Comparison of ENCODE assay signal across 1 cellular context in the genomic region with DNA sequence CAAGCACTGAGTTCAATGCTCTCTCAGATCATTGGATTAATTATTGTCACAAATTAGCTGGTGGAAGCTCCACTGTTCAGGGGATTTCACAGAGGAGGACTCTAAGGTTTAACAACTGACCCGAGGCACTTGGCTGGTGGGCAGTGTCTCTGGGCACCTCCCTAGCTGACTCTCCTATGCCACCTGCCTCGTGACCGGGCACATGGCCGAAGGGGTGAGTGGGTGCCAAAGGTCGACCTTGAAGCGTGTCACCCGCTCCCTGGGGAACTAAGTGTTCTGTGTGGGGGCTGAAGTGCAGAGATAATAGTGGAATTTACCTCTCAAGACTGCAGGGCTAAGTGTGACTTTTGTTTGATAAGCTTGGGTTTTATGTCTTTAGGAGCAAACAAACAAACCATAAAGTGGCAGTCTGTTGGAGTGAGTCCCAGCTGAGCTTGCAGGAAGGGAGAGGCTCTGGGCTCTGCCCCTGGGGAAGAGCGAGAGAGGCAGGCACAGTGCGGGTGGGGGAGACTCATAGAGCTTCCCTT.
TF ChIP-seq lines count a peak whose summit lies in the region.

No MANE protein-coding gene starts in this region.

TF ChIP-seq in HEK293, 187 proteins besides CTCF, POLR2A, EP300 and RAD21 (continued from another document and continues in another):
- peak; percentile 70; the same call in 1 of the 2 replicates for TF ChIP-seq ZNF561 (tag by site-specific recombination; IDR thresholded peaks at IDR 0.05; ENCODE audit: borderline replicate concordance)
- no peak for TF ChIP-seq ZNF350 (tag by site-specific recombination; IDR thresholded peaks at IDR 0.05)
- TF ChIP-seq ZFP41 (tag by site-specific recombination; IDR thresholded peaks at IDR 0.05; ENCODE audit: borderline replicate concordance), result no peak
- TF ChIP-seq, protein P1, sequence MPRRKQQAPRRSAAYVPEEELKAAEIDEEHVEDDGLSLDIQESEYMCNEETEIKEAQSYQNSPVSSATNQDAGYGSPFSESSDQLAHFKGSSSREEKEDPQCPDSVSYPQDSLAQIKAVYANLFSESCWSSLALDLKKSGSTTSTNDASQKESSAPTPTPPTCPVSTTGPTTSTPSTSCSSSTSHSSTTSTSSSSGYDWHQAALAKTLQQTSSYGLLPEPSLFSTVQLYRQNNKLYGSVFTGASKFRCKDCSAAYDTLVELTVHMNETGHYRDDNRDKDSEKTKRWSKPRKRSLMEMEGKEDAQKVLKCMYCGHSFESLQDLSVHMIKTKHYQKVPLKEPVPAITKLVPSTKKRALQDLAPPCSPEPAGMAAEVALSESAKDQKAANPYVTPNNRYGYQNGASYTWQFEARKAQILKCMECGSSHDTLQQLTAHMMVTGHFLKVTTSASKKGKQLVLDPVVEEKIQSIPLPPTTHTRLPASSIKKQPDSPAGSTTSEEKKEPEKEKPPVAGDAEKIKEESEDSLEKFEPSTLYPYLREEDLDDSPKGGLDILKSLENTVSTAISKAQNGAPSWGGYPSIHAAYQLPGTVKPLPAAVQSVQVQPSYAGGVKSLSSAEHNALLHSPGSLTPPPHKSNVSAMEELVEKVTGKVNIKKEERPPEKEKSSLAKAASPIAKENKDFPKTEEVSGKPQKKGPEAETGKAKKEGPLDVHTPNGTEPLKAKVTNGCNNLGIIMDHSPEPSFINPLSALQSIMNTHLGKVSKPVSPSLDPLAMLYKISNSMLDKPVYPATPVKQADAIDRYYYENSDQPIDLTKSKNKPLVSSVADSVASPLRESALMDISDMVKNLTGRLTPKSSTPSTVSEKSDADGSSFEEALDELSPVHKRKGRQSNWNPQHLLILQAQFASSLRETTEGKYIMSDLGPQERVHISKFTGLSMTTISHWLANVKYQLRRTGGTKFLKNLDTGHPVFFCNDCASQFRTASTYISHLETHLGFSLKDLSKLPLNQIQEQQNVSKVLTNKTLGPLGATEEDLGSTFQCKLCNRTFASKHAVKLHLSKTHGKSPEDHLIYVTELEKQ (tag by site-specific recombination; IDR thresholded peaks at IDR 0.05; ENCODE audit: borderline replicate concordance), result peak; percentile 62; the same call in 1 of the 2 replicates
- no peak for TF ChIP-seq ZNF37A (tag by site-specific recombination; IDR thresholded peaks at IDR 0.05)
- TF ChIP-seq ZNF623 (tag by site-specific recombination; IDR thresholded peaks at IDR 0.05), result no peak
- TF ChIP-seq ZNF76 (tag by site-specific recombination; IDR thresholded peaks at IDR 0.05; ENCODE audit: borderline replicate concordance, low read depth), result no peak
- TF ChIP-seq ZNF596 (tag by site-specific recombination; IDR thresholded peaks at IDR 0.05), result peak; percentile 59
- TF ChIP-seq, protein P2, sequence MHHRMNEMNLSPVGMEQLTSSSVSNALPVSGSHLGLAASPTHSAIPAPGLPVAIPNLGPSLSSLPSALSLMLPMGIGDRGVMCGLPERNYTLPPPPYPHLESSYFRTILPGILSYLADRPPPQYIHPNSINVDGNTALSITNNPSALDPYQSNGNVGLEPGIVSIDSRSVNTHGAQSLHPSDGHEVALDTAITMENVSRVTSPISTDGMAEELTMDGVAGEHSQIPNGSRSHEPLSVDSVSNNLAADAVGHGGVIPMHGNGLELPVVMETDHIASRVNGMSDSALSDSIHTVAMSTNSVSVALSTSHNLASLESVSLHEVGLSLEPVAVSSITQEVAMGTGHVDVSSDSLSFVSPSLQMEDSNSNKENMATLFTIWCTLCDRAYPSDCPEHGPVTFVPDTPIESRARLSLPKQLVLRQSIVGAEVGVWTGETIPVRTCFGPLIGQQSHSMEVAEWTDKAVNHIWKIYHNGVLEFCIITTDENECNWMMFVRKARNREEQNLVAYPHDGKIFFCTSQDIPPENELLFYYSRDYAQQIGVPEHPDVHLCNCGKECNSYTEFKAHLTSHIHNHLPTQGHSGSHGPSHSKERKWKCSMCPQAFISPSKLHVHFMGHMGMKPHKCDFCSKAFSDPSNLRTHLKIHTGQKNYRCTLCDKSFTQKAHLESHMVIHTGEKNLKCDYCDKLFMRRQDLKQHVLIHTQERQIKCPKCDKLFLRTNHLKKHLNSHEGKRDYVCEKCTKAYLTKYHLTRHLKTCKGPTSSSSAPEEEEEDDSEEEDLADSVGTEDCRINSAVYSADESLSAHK (tag by site-specific recombination; IDR thresholded peaks at IDR 0.05), result peak; percentile 94
- no peak for TF ChIP-seq ZNF292 (tag by site-specific recombination; IDR thresholded peaks at IDR 0.05; ENCODE audit: borderline replicate concordance, low read depth)
- TF ChIP-seq, protein P3, sequence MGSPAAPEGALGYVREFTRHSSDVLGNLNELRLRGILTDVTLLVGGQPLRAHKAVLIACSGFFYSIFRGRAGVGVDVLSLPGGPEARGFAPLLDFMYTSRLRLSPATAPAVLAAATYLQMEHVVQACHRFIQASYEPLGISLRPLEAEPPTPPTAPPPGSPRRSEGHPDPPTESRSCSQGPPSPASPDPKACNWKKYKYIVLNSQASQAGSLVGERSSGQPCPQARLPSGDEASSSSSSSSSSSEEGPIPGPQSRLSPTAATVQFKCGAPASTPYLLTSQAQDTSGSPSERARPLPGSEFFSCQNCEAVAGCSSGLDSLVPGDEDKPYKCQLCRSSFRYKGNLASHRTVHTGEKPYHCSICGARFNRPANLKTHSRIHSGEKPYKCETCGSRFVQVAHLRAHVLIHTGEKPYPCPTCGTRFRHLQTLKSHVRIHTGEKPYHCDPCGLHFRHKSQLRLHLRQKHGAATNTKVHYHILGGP (tag by site-specific recombination; IDR thresholded peaks at IDR 0.05), result peak; percentile 16; the same call in 1 of the 2 replicates
- TF ChIP-seq KLF1 (tag by site-specific recombination; IDR thresholded peaks at IDR 0.05), result peak; percentile 48; the same call in 1 of the 2 replicates
- TF ChIP-seq ZNF792 (tag by site-specific recombination; IDR thresholded peaks at IDR 0.05), result no peak
- 0 out of 2 replicates have a peak, but pooled peaks have one; percentile 33 for TF ChIP-seq ZNF324 (tag by site-specific recombination; IDR thresholded peaks at IDR 0.05)
- no peak for TF ChIP-seq ZNF311 (tag by site-specific recombination; IDR thresholded peaks at IDR 0.05; ENCODE audit: borderline replicate concordance)
- TF ChIP-seq, protein P4, sequence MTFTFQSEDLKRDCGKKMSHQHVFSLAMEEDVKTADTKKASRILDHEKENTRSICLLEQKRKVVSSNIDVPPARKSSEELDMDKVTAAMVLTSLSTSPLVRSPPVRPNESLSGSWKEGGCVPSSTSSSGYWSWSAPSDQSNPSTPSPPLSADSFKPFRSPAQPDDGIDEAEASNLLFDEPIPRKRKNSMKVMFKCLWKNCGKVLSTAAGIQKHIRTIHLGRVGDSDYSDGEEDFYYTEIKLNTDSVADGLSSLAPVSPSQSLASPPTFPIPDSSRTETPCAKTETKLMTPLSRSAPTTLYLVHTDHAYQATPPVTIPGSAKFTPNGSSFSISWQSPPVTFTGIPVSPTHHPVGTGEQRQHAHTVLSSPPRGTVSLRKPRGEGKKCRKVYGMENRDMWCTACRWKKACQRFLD (tag by site-specific recombination; IDR thresholded peaks at IDR 0.05), result no peak
- TF ChIP-seq, protein P5, sequence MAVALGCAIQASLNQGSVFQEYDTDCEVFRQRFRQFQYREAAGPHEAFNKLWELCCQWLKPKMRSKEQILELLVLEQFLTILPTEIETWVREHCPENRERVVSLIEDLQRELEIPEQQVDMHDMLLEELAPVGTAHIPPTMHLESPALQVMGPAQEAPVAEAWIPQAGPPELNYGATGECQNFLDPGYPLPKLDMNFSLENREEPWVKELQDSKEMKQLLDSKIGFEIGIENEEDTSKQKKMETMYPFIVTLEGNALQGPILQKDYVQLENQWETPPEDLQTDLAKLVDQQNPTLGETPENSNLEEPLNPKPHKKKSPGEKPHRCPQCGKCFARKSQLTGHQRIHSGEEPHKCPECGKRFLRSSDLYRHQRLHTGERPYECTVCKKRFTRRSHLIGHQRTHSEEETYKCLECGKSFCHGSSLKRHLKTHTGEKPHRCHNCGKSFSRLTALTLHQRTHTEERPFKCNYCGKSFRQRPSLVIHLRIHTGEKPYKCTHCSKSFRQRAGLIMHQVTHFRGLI (tag by site-specific recombination; IDR thresholded peaks at IDR 0.05), result no peak; the same call in 1 of the 2 replicates
- no peak for TF ChIP-seq ZNF585B (tag by site-specific recombination; IDR thresholded peaks at IDR 0.05)
- peak; percentile 66; the same call in 1 of the 2 replicates for TF ChIP-seq ZSCAN16 (tag by site-specific recombination; IDR thresholded peaks at IDR 0.05)
- TF ChIP-seq ZFP69B (tag by site-specific recombination; IDR thresholded peaks at IDR 0.05), result no peak
- no peak for TF ChIP-seq ZNF830 (tag by site-specific recombination; IDR thresholded peaks at IDR 0.05; ENCODE audit: low read depth)
- peak; percentile 94 for TF ChIP-seq EGR2 (tag by site-specific recombination; IDR thresholded peaks at IDR 0.05; ENCODE audit: low read depth)
- TF ChIP-seq ZNF174 (tag by site-specific recombination; IDR thresholded peaks at IDR 0.05), result no peak
- no peak for TF ChIP-seq ZFP37 (tag by site-specific recombination; IDR thresholded peaks at IDR 0.05)
- TF ChIP-seq, protein P6, sequence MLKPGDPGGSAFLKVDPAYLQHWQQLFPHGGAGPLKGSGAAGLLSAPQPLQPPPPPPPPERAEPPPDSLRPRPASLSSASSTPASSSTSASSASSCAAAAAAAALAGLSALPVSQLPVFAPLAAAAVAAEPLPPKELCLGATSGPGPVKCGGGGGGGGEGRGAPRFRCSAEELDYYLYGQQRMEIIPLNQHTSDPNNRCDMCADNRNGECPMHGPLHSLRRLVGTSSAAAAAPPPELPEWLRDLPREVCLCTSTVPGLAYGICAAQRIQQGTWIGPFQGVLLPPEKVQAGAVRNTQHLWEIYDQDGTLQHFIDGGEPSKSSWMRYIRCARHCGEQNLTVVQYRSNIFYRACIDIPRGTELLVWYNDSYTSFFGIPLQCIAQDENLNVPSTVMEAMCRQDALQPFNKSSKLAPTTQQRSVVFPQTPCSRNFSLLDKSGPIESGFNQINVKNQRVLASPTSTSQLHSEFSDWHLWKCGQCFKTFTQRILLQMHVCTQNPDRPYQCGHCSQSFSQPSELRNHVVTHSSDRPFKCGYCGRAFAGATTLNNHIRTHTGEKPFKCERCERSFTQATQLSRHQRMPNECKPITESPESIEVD (tag by site-specific recombination; IDR thresholded peaks at IDR 0.05), result peak; percentile 96
- peak; percentile 54 for TF ChIP-seq GLIS2 (tag by site-specific recombination; IDR thresholded peaks at IDR 0.05)
- TF ChIP-seq, protein P7, sequence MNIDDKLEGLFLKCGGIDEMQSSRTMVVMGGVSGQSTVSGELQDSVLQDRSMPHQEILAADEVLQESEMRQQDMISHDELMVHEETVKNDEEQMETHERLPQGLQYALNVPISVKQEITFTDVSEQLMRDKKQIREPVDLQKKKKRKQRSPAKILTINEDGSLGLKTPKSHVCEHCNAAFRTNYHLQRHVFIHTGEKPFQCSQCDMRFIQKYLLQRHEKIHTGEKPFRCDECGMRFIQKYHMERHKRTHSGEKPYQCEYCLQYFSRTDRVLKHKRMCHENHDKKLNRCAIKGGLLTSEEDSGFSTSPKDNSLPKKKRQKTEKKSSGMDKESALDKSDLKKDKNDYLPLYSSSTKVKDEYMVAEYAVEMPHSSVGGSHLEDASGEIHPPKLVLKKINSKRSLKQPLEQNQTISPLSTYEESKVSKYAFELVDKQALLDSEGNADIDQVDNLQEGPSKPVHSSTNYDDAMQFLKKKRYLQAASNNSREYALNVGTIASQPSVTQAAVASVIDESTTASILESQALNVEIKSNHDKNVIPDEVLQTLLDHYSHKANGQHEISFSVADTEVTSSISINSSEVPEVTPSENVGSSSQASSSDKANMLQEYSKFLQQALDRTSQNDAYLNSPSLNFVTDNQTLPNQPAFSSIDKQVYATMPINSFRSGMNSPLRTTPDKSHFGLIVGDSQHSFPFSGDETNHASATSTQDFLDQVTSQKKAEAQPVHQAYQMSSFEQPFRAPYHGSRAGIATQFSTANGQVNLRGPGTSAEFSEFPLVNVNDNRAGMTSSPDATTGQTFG (tag by site-specific recombination; IDR thresholded peaks at IDR 0.05; ENCODE audit: borderline replicate concordance), result no peak
- peak; percentile 95 for TF ChIP-seq IKZF3 (tag by site-specific recombination; IDR thresholded peaks at IDR 0.05)
- peak; percentile 95 for TF ChIP-seq OSR2 (tag by site-specific recombination; IDR thresholded peaks at IDR 0.05)
- TF ChIP-seq, protein P8, sequence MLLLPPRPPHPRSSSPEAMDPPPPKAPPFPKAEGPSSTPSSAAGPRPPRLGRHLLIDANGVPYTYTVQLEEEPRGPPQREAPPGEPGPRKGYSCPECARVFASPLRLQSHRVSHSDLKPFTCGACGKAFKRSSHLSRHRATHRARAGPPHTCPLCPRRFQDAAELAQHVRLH (tag by site-specific recombination; IDR thresholded peaks at IDR 0.05), result peak; percentile 94
- no peak for TF ChIP-seq ZNF138 (tag by site-specific recombination; IDR thresholded peaks at IDR 0.05; ENCODE audit: borderline replicate concordance)
- TF ChIP-seq ZXDB (tag by site-specific recombination; IDR thresholded peaks at IDR 0.05), result peak; percentile 94
- TF ChIP-seq, protein P9, sequence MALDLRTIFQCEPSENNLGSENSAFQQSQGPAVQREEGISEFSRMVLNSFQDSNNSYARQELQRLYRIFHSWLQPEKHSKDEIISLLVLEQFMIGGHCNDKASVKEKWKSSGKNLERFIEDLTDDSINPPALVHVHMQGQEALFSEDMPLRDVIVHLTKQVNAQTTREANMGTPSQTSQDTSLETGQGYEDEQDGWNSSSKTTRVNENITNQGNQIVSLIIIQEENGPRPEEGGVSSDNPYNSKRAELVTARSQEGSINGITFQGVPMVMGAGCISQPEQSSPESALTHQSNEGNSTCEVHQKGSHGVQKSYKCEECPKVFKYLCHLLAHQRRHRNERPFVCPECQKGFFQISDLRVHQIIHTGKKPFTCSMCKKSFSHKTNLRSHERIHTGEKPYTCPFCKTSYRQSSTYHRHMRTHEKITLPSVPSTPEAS (tag by site-specific recombination; IDR thresholded peaks at IDR 0.05), result no peak
- TF ChIP-seq SCRT2 (tag by site-specific recombination; IDR thresholded peaks at IDR 0.05), result no peak
- no peak for TF ChIP-seq ZNF433 (tag by site-specific recombination; IDR thresholded peaks at IDR 0.05; ENCODE audit: low read depth)
- TF ChIP-seq GLI2 (tag by site-specific recombination; IDR thresholded peaks at IDR 0.05; ENCODE audit: borderline replicate concordance, low read depth), result peak; percentile 92
- no peak for TF ChIP-seq KLF9 (tag by site-specific recombination; IDR thresholded peaks at IDR 0.05; ENCODE audit: low read depth)
- TF ChIP-seq ZNF248 (tag by site-specific recombination; IDR thresholded peaks at IDR 0.05), result no peak
- no peak for TF ChIP-seq SP3 (tag by site-specific recombination; IDR thresholded peaks at IDR 0.05)
- no peak for TF ChIP-seq ZNF184 (tag by site-specific recombination; IDR thresholded peaks at IDR 0.05)
- TF ChIP-seq ZNF404 (tag by site-specific recombination; IDR thresholded peaks at IDR 0.05), result no peak
- no peak; the same call in none of the 2 replicates for TF ChIP-seq TRIM28 (IDR thresholded peaks at IDR 0.05; ENCODE audit: borderline replicate concordance, low read length)
- TF ChIP-seq, protein P10, sequence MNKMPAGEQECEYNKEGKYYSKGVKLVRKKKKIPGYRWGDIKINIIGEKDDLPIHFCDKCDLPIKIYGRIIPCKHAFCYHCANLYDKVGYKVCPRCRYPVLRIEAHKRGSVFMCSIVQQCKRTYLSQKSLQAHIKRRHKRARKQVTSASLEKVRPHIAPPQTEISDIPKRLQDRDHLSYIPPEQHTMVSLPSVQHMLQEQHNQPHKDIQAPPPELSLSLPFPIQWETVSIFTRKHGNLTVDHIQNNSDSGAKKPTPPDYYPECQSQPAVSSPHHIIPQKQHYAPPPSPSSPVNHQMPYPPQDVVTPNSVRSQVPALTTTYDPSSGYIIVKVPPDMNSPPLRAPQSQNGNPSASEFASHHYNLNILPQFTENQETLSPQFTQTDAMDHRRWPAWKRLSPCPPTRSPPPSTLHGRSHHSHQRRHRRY (tag by site-specific recombination; IDR thresholded peaks at IDR 0.05), result peak; percentile 79; the same call in 1 of the 2 replicates
- TF ChIP-seq ZBTB21 (tag by site-specific recombination; IDR thresholded peaks at IDR 0.05), result no peak
- TF ChIP-seq ZBTB17 (tag by site-specific recombination; IDR thresholded peaks at IDR 0.05), result peak; percentile 58; the same call in 1 of the 2 replicates
